In the genomic region with DNA sequence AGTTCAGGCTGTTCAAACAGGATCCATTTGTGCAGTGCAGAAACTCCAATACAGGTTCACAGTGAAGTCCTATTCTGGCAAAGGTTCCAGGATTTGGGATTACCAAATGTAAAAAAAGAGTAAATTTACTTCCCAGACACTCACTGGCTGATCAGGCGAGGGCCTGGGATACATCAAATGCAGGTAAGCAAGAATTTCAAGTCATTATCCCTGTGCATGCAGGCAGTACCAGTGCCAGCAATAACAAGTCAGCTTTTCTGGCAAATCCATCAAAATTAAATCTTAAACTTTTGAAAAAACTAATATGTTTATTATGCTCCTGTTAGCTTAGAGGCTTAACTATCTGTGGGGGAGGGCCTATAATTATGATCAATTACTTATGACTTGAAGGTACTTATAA, we compare ENCODE assay signal across 12 cellular contexts. TPM values are rescaled to one million over a fixed set of nuclear protein-coding genes. Genes with fewer than 3 reads are reported as not detected.
A peak's percentile ranks its signal among the peaks of the same experiment; 100 is the strongest.
DNase-seq lines count a peak whose midpoint lies in the region; ATAC-seq and TF ChIP-seq lines count a peak whose summit lies in the region.
"Had no signal": no experiment of that assay in that cellular context is flagged by ENCODE, and none has a peak within 500 bp of the region (broad histone marks: within the 10 kb centered on the region; RNA-seq: fewer than 3 reads in every experiment).

No MANE protein-coding gene starts in this region.

- peaks cover 93% of the 10 kb centered on the region for H3K36me3 Mint-ChIP-seq in activated T-cell treated with anti-CD3 and anti-CD28 coated beads, Interleukin-2, amount 50 U/mL, for 24 hours (ENCODE audit: low read depth)
- peaks cover 22% of the 10 kb centered on the region for H3K36me3 Mint-ChIP-seq in brain
- H3K36me3 Mint-ChIP-seq: IgD-negative memory B cell had no signal

- TF ChIP-seq CTCF in brain (conservative IDR thresholded peaks at IDR 0.05) = no peak
- TF ChIP-seq CTCF in smooth muscle cell (IDR thresholded peaks at IDR 0.05; ENCODE audit: borderline replicate concordance, insufficient read depth, poor library complexity, severe bottlenecking) = no peak

- no peak for DNase-seq in activated T-cell treated with anti-CD3 and anti-CD28 coated beads, Interleukin-2, amount 50 U/mL, for 24 hours
- DNase-seq in activated T-cell treated with anti-CD3 and anti-CD28 coated beads for 4 hours (no peak), NCI-H69 (lab: John Stamatoyannopoulos, UW) (peak; percentile 73), smooth muscle cell (lab: John Stamatoyannopoulos, UW; ENCODE audit: unreplicated experiment) (no peak), DMS79 treated with DMSO at 0.1 percent for 48 hours (lab: John Stamatoyannopoulos, UW) (no peak)
- DNase-seq: stimulated activated CD4-positive, alpha-beta T cell treated with anti-CD3 and anti-CD28 coated beads, Interleukin-4, amount 100 ng/mL, for 1 hour had no signal

- H3K4me1 Mint-ChIP-seq in activated T-cell treated with anti-CD3 and anti-CD28 coated beads, Interleukin-2, amount 50 U/mL, for 24 hours (ENCODE audit: low read depth) = peaks cover 69% of the 10 kb centered on the region
- peaks cover 75% of the 10 kb centered on the region for H3K4me1 Mint-ChIP-seq in brain

- peak overlapping the region; percentile 95 for H3K4me3 Mint-ChIP-seq in activated T-cell treated with anti-CD3 and anti-CD28 coated beads, Interleukin-2, amount 50 U/mL, for 24 hours
- peak overlapping the region in 4 of 5 experiments; percentile 93 to 100 (median 94) for H3K4me3 Mint-ChIP-seq in brain

- ATAC-seq in GM21447 (IDR thresholded peaks at IDR 0.05; ENCODE audit: unreplicated experiment) (no peak), HG03097 (IDR thresholded peaks at IDR 0.05; ENCODE audit: low FRiP score, unreplicated experiment) (no peak)

- H3K27ac Mint-ChIP-seq in activated T-cell treated with anti-CD3 and anti-CD28 coated beads, Interleukin-2, amount 50 U/mL, for 24 hours = peak overlapping the region; percentile 97
- peak overlapping the region in 4 of 5 experiments; percentile 50 to 99 (median 82) for H3K27ac Mint-ChIP-seq in brain
- H3K27ac Mint-ChIP-seq: IgD-negative memory B cell had no signal

- no peak overlapping the region for H3K9ac ChIP-seq in smooth muscle cell (ENCODE audit: low read depth)
- H3K9ac ChIP-seq: parathyroid adenoma had no signal

- no peaks in the 10 kb centered on the region for H3K9me3 Mint-ChIP-seq in activated T-cell treated with anti-CD3 and anti-CD28 coated beads, Interleukin-2, amount 50 U/mL, for 24 hours
- H3K9me3 Mint-ChIP-seq in brain = peaks cover 0 to 8% (median 0%) of the 10 kb centered on the region in 5 experiments
- H3K9me3 Mint-ChIP-seq: IgD-negative memory B cell had no signal

- WGBS in smooth muscle cell (ENCODE audit: low lambda C conversion rate) = 79% methylated on average over 1 of the region's 1 CpG

- H3K36me3 ChIP-seq in smooth muscle cell (ENCODE audit: low read depth) = no peaks in the 10 kb centered on the region

- peaks cover 84% of the 10 kb centered on the region for H3K79me2 ChIP-seq in smooth muscle cell (ENCODE audit: low read depth)

- H3F3A ChIP-seq in smooth muscle cell (ENCODE audit: low read depth) = peaks cover 5% of the 10 kb centered on the region

- no peak overlapping the region for H3K4me3 ChIP-seq in smooth muscle cell

- H3K27ac ChIP-seq in smooth muscle cell (ENCODE audit: low read depth) = peak overlapping the region; percentile 87
- H3K27ac ChIP-seq: parathyroid adenoma, VCaP had no signal

- H3K4me1 ChIP-seq in smooth muscle cell (ENCODE audit: low read depth) = peaks cover 17% of the 10 kb centered on the region

- peak overlapping the region; percentile 97 for H3K4me2 ChIP-seq in smooth muscle cell

- peaks cover 77% of the 10 kb centered on the region for H4K20me1 ChIP-seq in smooth muscle cell (ENCODE audit: low read depth)

- no peaks in the 10 kb centered on the region for H3K9me3 ChIP-seq in smooth muscle cell (replicated peaks; ENCODE audit: low read depth)

- no peaks in the 10 kb centered on the region for H3K27me3 ChIP-seq in smooth muscle cell (ENCODE audit: low read depth)

- H3K27me3 Mint-ChIP-seq in activated T-cell treated with anti-CD3 and anti-CD28 coated beads, Interleukin-2, amount 50 U/mL, for 24 hours = no peaks in the 10 kb centered on the region
- peaks cover 26% of the 10 kb centered on the region for H3K27me3 Mint-ChIP-seq in brain
- H3K27me3 Mint-ChIP-seq: IgD-negative memory B cell had no signal

- no peak overlapping the region for H2AFZ ChIP-seq in smooth muscle cell (ENCODE audit: low read depth)
- H2AFZ ChIP-seq: parathyroid adenoma had no signal

RNA-seq across cellular contexts. Expression of a gene that starts 6.3 kb away (rescaled TPM):
- 0.36 TPM for polyA plus RNA-seq in brain (ENCODE audit: insufficient read depth, low read depth, low replicate concordance)
- 99.2 and 118 TPM in 2 replicates for total RNA-seq in smooth muscle cell
- 26.7 and 34.2 TPM in 2 replicates for polyA plus RNA-seq in smooth muscle cell

Comparison
In these comparisons a context has a peak if more than half of its experiments do, and no peak if none do; other contexts are left out.
1. RNA of a gene that starts 6.3 kb away (polyA plus RNA-seq): 26.7 to 34.2 TPM in smooth muscle cell; 0.36 TPM in brain (single experiment); every median in the first group is over 10 times any median in the second.